Comparison of ENCODE assay signal across 10 cellular contexts in the genomic region with DNA sequence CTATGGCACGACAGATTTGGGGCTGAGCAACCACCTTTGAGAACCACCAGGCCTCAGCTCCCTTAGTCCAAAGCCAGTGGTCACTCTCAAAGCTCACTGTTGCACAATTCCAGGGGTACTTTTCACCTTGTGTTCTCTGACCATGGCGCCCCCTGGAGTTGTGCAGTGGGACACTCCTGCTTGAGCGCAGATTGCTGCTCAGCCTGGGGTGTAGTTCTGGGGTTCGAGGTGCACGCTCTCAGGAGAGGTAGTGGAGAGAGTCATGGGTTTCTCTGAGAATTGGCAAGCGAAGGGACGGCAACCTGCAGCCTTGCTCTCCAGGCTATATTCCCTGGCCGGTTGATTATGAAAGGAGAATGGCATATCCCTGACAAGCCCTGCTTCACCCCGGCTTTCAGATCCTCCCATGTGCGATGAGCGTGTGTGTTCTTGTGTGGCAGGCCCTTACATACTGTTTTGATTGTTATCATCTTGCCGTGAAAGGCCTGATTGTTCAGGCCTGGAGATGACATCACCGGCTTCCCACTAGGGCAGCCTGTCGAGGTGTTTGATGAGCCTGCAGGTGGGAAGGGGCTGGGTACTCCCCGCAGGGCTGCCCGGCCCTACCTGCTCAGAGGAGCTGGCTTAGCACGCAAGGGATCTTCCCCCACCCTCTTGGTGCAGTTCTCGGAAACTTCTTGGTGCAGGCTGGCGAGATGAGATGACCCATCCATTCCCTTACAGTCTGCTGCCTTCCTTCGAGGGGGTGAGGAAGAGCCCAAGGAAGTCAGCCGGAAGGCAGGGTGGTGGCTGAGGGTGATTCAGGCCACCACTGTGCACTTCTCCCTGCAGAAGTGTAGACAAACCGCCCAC.
DNase-seq lines count a peak whose midpoint lies in the region; ATAC-seq, FAIRE-seq and TF ChIP-seq lines count a peak whose summit lies in the region.
"Had no signal": no experiment of that assay in that cellular context is flagged by ENCODE, and none has a peak within 500 bp of the region (broad histone marks: within the 10 kb centered on the region; RNA-seq: fewer than 3 reads in every experiment).

No MANE protein-coding gene starts in this region.

- H3K4me2 ChIP-seq in Loucy (ENCODE audit: low read depth, low read length, poor library complexity, severe bottlenecking): no peak overlapping the region

- H3K4me1 ChIP-seq in Loucy (ENCODE audit: insufficient read depth, low read length, poor library complexity, severe bottlenecking): no peaks in the 10 kb centered on the region
- H3K4me1 ChIP-seq in body of pancreas: peaks cover 9% of the 10 kb centered on the region
- no peaks in the 10 kb centered on the region for H3K4me1 ChIP-seq in mucosa of descending colon (ENCODE audit: low read depth)
- H3K4me1 ChIP-seq: sigmoid colon had no signal

- H3K9me3 ChIP-seq in Loucy (ENCODE audit: insufficient read depth, low read depth, low read length) (no peaks in the 10 kb centered on the region), body of pancreas (no peaks in the 10 kb centered on the region), mucosa of descending colon (no peaks in the 10 kb centered on the region)
- H3K9me3 ChIP-seq: sigmoid colon had no signal

- no peaks in the 10 kb centered on the region for H3F3A ChIP-seq in Loucy (ENCODE audit: low read depth)

- TF ChIP-seq CTCF in D721Med (IDR thresholded peaks at IDR 0.05; ENCODE audit: insufficient read depth, missing control alignments): peak; percentile 1
- TF ChIP-seq CTCF in Loucy (conservative IDR thresholded peaks at IDR 0.05; ENCODE audit: low read length): peak; percentile 29; the same call in 1 of the 2 replicates
- peak in 1 of 7 experiments; percentile 11 for TF ChIP-seq CTCF in body of pancreas (IDR thresholded peaks at IDR 0.05)
- no peak for TF ChIP-seq CTCF in mucosa of descending colon (IDR thresholded peaks at IDR 0.05)

- FAIRE-seq in D721Med (lab: Jason Lieb, UNC): no peak

- intact Hi-C loops in body of pancreas (cut with DNase I): no loop called here
- intact Hi-C loops in mucosa of descending colon (cut with DNase I, micrococcal nuclease): no loop called here

- no peaks in the 10 kb centered on the region for H3K27me3 ChIP-seq in Loucy (ENCODE audit: insufficient read depth, low read length, poor library complexity, severe bottlenecking)
- H3K27me3 ChIP-seq in body of pancreas: no peaks in the 10 kb centered on the region
- H3K27me3 ChIP-seq: sigmoid colon had no signal

- no peak for TF ChIP-seq POLR2A in body of pancreas (IDR thresholded peaks at IDR 0.05)

- no peak overlapping the region for H2AFZ ChIP-seq in Loucy (ENCODE audit: low read length)

- no peaks in the 10 kb centered on the region for H3K9me2 ChIP-seq in Loucy (replicated peaks; ENCODE audit: low read depth, low read length)

- no peaks in the 10 kb centered on the region for H3K79me2 ChIP-seq in Loucy (ENCODE audit: insufficient read depth, low read length)

- peak overlapping the region in 3 of 4 donors; percentile 49 to 60 (median 55) for H3K27ac ChIP-seq in body of pancreas
- H3K27ac ChIP-seq: sigmoid colon had no signal

- no peaks in the 10 kb centered on the region for H4K20me1 ChIP-seq in Loucy (ENCODE audit: insufficient read depth, low read length, poor library complexity, severe bottlenecking)

- H3K36me3 ChIP-seq in Loucy (ENCODE audit: insufficient read depth, low read length) (no peaks in the 10 kb centered on the region), body of pancreas (replicated peaks in 1 of 2; ENCODE audit: insufficient read depth in 1 of 2, low read depth in 2 of 2) (no peaks in the 10 kb centered on the region), mucosa of descending colon (ENCODE audit: low read depth) (no peaks in the 10 kb centered on the region)
- H3K36me3 ChIP-seq: sigmoid colon had no signal

- no peak overlapping the region for H3K9ac ChIP-seq in Loucy (ENCODE audit: low read depth, low read length, poor library complexity, severe bottlenecking)

- no peak for DNase-seq in D721Med (ENCODE audit: insufficient read length, low spot score)
- peak; percentile 36 to 68 (median 61) for DNase-seq in body of pancreas
- DNase-seq in mucosa of descending colon: no peak
- DNase-seq in putamen (ENCODE audit: low spot score): no peak
- DNase-seq: stimulated activated naive CD4-positive, alpha-beta T cell treated with Interleukin-2 at 50 U/mL for 16 hours had no signal

- H3K4me3 ChIP-seq in Loucy (ENCODE audit: low read length, poor library complexity, severe bottlenecking): no peak overlapping the region
- no peak overlapping the region for H3K4me3 ChIP-seq in body of pancreas
- H3K4me3 ChIP-seq in mucosa of descending colon: no peak overlapping the region
- H3K4me3 ChIP-seq: sigmoid colon had no signal

- ATAC-seq in body of pancreas (peak; percentile 91), mucosa of descending colon (peak; percentile 77), HG03280 (IDR thresholded peaks at IDR 0.05; ENCODE audit: unreplicated experiment) (no peak), HG03097 (IDR thresholded peaks at IDR 0.05; ENCODE audit: low FRiP score, unreplicated experiment) (no peak)
- ATAC-seq in activated CD4-positive, CD25-positive, alpha-beta regulatory T cell treated with anti-CD3 and anti-CD28 coated beads, Interleukin-2, amount 50 U/mL, for 24 hours: no peak

- WGBS in body of pancreas, 2 donors: 78 to 92% methylated on average over 15 to 22 of the region's 22 CpGs

Comparison
In these comparisons a context has a peak if more than half of its experiments do, and no peak if none do; other contexts are left out.
1. DNase-seq: peak in body of pancreas (4 of 4); none in D721Med (single experiment), mucosa of descending colon (0 of 3) and putamen (single experiment).
2. ATAC-seq: peak in body of pancreas (single experiment) and mucosa of descending colon (single experiment); none in HG03280 (single experiment), HG03097 (single experiment) and activated CD4-positive, CD25-positive, alpha-beta regulatory T cell treated with anti-CD3 and anti-CD28 coated beads, Interleukin-2, amount 50 U/mL, for 24 hours (0 of 2).